In genomic region chr6:34908194-34908593, GRCh38 we compare ENCODE assay signal across 18 cellular contexts.
"Had no signal": no experiment of that assay in that cellular context is flagged by ENCODE, and none has a peak within 500 bp of the region (broad histone marks: within the 10 kb centered on the region; RNA-seq: fewer than 3 reads in every experiment).

No MANE protein-coding gene starts in this region.

- ATAC-seq: activated naive CD4-positive, alpha-beta T cell treated with anti-CD3 and anti-CD28 coated beads, Interleukin-2, amount 50 U/mL, for 72 hours; gastrocnemius medialis; left cardiac atrium; naive thymus-derived CD8-positive, alpha-beta T cell; stimulated activated memory B cell treated with anti-CD40 and anti-IgM and Interleukin-4, amounts not matched to agents 10 μg/mL and 1 μg/mL and 100 μg/mL, for 72 hours; T-cell had no signal

- H3K4me3 ChIP-seq: gastrocnemius medialis, lung, sigmoid colon, smooth muscle cell, stomach, suprapubic skin had no signal

- H3K27ac ChIP-seq: gastrocnemius medialis, sigmoid colon, stomach, suprapubic skin, VCaP had no signal

- FAIRE-seq: endometrium had no signal

- DNase-seq: activated T-cell treated with anti-CD3 and anti-CD28 coated beads, Interleukin-2, amount 50 U/mL, for 1 hour; aorta; gastrocnemius medialis; hypothalamus; islet precursor cell; left cardiac atrium; naive thymus-derived CD8-positive, alpha-beta T cell; sigmoid colon; stimulated activated CD4-positive, alpha-beta T cell treated with anti-CD3 and anti-CD28 coated beads, Interleukin-15, amount 100 ng/mL, for 24 hours; stomach; T-cell had no signal

- H3K36me3 ChIP-seq: gastrocnemius medialis, sigmoid colon, stomach, suprapubic skin had no signal

- H3K9me3 ChIP-seq: gastrocnemius medialis, sigmoid colon, stomach, suprapubic skin had no signal

- H3K27me3 ChIP-seq: gastrocnemius medialis, sigmoid colon, stomach, suprapubic skin had no signal

- H3K4me2 ChIP-seq: smooth muscle cell had no signal
